Comparison of ENCODE assay signal across 24 cellular contexts in the genomic region with DNA sequence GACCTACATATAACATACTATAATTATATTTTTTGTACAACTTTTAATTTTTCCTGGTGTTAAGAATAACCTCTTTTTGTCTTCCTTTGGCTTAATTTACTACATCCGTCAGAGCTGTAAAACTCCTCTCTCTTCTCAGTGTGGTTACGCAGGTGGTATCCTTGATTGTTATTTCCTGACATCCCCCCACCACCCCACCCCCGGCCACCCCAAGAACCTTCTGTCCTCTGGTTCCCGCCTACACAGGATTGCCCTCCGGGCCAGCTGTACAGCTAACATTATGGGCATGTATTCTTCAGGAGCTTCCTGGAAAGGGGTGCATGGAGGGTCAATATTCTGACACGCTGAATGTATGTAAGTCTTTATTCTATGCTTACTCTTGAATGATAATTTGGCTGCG. TPM values are rescaled to one million over a fixed set of nuclear protein-coding genes. Genes with fewer than 3 reads are reported as not detected.
DNase-seq lines count a peak whose midpoint lies in the region; ATAC-seq and TF ChIP-seq lines count a peak whose summit lies in the region.
"Had no signal": no experiment of that assay in that cellular context is flagged by ENCODE, and none has a peak within 500 bp of the region (broad histone marks: within the 10 kb centered on the region; RNA-seq: fewer than 3 reads in every experiment).

No MANE protein-coding gene starts in this region.

- peak overlapping the region; percentile 74 for H3K27ac Mint-ChIP-seq in activated naive CD8-positive, alpha-beta T cell
- no peak overlapping the region for H3K27ac Mint-ChIP-seq in activated naive CD8-positive, alpha-beta T cell treated with anti-CD3 and anti-CD28 coated beads, Interleukin-2, amount 50 U/mL, for 24 hours
- peak overlapping the region; percentile 66 for H3K27ac Mint-ChIP-seq in activated CD8-positive, alpha-beta T cell treated with anti-CD3 and anti-CD28 coated beads for 36 hours
- H3K27ac Mint-ChIP-seq in Calu3 (ENCODE audit: unreplicated experiment): no peak overlapping the region
- H3K27ac Mint-ChIP-seq: B cell; CD4-positive, CD25-positive, alpha-beta regulatory T cell had no signal

- H3K27me3 Mint-ChIP-seq in activated naive CD8-positive, alpha-beta T cell: no peaks in the 10 kb centered on the region
- peaks cover 3% of the 10 kb centered on the region for H3K27me3 Mint-ChIP-seq in activated naive CD8-positive, alpha-beta T cell treated with anti-CD3 and anti-CD28 coated beads, Interleukin-2, amount 50 U/mL, for 24 hours
- H3K27me3 Mint-ChIP-seq in activated CD8-positive, alpha-beta T cell treated with anti-CD3 and anti-CD28 coated beads for 36 hours: peaks cover 2% of the 10 kb centered on the region
- H3K27me3 Mint-ChIP-seq in Calu3 (ENCODE audit: unreplicated experiment): peaks cover 41% of the 10 kb centered on the region

- H3K9me3 ChIP-seq in KOPT-K1 (ENCODE audit: insufficient read depth, low read length, poor library complexity, severe bottlenecking): no peaks in the 10 kb centered on the region
- H3K9me3 ChIP-seq in thymus (ENCODE audit: control insufficient read depth): no peaks in the 10 kb centered on the region
- H3K9me3 ChIP-seq: Caco-2 had no signal

- H3K27me3 ChIP-seq in thymus (ENCODE audit: control insufficient read depth, insufficient read depth): no peaks in the 10 kb centered on the region

- whole genome bisulfite sequencing in thymus: 8% methylated on average over 7 of the region's 7 CpGs

- no TSS peak for BruUV-seq in Calu3 (replicated peaks; lab: Mats Ljungman, UMichigan)

- POLR2A ChIA-PET in activated CD8-positive, alpha-beta T cell treated with anti-CD3 and anti-CD28 coated beads for 36 hours (lab: Charles Lee): interaction anchor here (5.9 kb wide), 1 partner anchor 13 kb away, joined by 37 read pairs; the partner anchor contains the start of gene ANP32B

- H3K4me3 Mint-ChIP-seq in activated naive CD8-positive, alpha-beta T cell: peak overlapping the region; percentile 59
- H3K4me3 Mint-ChIP-seq in activated naive CD8-positive, alpha-beta T cell treated with anti-CD3 and anti-CD28 coated beads, Interleukin-2, amount 50 U/mL, for 24 hours: no peak overlapping the region
- H3K4me3 Mint-ChIP-seq in activated CD8-positive, alpha-beta T cell treated with anti-CD3 and anti-CD28 coated beads for 36 hours: peak overlapping the region; percentile 50
- H3K4me3 Mint-ChIP-seq in Calu3 (ENCODE audit: low read depth, unreplicated experiment): no peak overlapping the region
- H3K4me3 Mint-ChIP-seq: B cell; CD4-positive, CD25-positive, alpha-beta regulatory T cell had no signal

- H3K4me1 Mint-ChIP-seq in activated naive CD8-positive, alpha-beta T cell (ENCODE audit: low read depth): peaks cover 23% of the 10 kb centered on the region
- H3K4me1 Mint-ChIP-seq in activated naive CD8-positive, alpha-beta T cell treated with anti-CD3 and anti-CD28 coated beads, Interleukin-2, amount 50 U/mL, for 24 hours: peaks cover 8% of the 10 kb centered on the region
- peaks cover 14% of the 10 kb centered on the region for H3K4me1 Mint-ChIP-seq in activated CD8-positive, alpha-beta T cell treated with anti-CD3 and anti-CD28 coated beads for 36 hours (ENCODE audit: low read depth)
- no peaks in the 10 kb centered on the region for H3K4me1 Mint-ChIP-seq in Calu3 (ENCODE audit: low read depth, unreplicated experiment)
- H3K4me1 Mint-ChIP-seq: B cell had no signal

- H3K9me3 Mint-ChIP-seq in activated naive CD8-positive, alpha-beta T cell (ENCODE audit: low read depth): no peaks in the 10 kb centered on the region
- no peaks in the 10 kb centered on the region for H3K9me3 Mint-ChIP-seq in activated naive CD8-positive, alpha-beta T cell treated with anti-CD3 and anti-CD28 coated beads, Interleukin-2, amount 50 U/mL, for 24 hours
- H3K9me3 Mint-ChIP-seq in activated CD8-positive, alpha-beta T cell treated with anti-CD3 and anti-CD28 coated beads for 36 hours: peaks cover under 1% of the 10 kb centered on the region
- H3K9me3 Mint-ChIP-seq in Calu3 (ENCODE audit: low read depth, unreplicated experiment): peaks cover under 1% of the 10 kb centered on the region

- H3K36me3 ChIP-seq in KOPT-K1 (ENCODE audit: insufficient read depth, low read length): no peaks in the 10 kb centered on the region
- H3K36me3 ChIP-seq in thymus (ENCODE audit: control insufficient read depth, insufficient read depth): no peaks in the 10 kb centered on the region

- H3K36me3 Mint-ChIP-seq in activated naive CD8-positive, alpha-beta T cell: peaks cover under 1% of the 10 kb centered on the region
- no peaks in the 10 kb centered on the region for H3K36me3 Mint-ChIP-seq in activated naive CD8-positive, alpha-beta T cell treated with anti-CD3 and anti-CD28 coated beads, Interleukin-2, amount 50 U/mL, for 24 hours (ENCODE audit: low read depth)
- H3K36me3 Mint-ChIP-seq in activated CD8-positive, alpha-beta T cell treated with anti-CD3 and anti-CD28 coated beads for 36 hours (ENCODE audit: low read depth): peaks cover under 1% of the 10 kb centered on the region
- H3K36me3 Mint-ChIP-seq in Calu3 (ENCODE audit: insufficient read depth, unreplicated experiment): no peaks in the 10 kb centered on the region

- DNase-seq in activated naive CD8-positive, alpha-beta T cell treated with anti-CD3 and anti-CD28 coated beads, Interleukin-2, amount 50 U/mL, for 24 hours: no peak
- DNase-seq in activated CD8-positive, alpha-beta T cell treated with anti-CD3 and anti-CD28 coated beads for 36 hours: peak; percentile 26
- DNase-seq in AG08395 (ENCODE audit: low spot score) (no peak), NCI-H1092 treated with DMSO at 0.1 percent for 48 hours (lab: John Stamatoyannopoulos, UW) (no peak), Calu3 (no peak)
- DNase-seq: Caco-2; CD4-positive, CD25-positive, alpha-beta regulatory T cell; Karpas-422; NCI-H1417; NCI-H1694 treated with DMSO at 0.1 percent for 48 hours; NCI-H446; NCI-H526; PC-3; Right ventricle myocardium superior had no signal

- TF ChIP-seq CTCF in activated CD8-positive, alpha-beta T cell treated with anti-CD3 and anti-CD28 coated beads for 36 hours (IDR thresholded peaks at IDR 0.05): no peak
- TF ChIP-seq CTCF in Calu3 (IDR thresholded peaks at IDR 0.05; ENCODE audit: unreplicated experiment): no peak

- H3K4me3 ChIP-seq in thymus (ENCODE audit: low read length): peak overlapping the region; percentile 59

- intact Hi-C loops in activated CD8-positive, alpha-beta T cell treated with anti-CD3 and anti-CD28 coated beads for 36 hours (cut with micrococcal nuclease): no loop called here
- intact Hi-C loops in Calu3 (cut with micrococcal nuclease; ENCODE audit: unreplicated experiment): no loop called here

- ATAC-seq in activated naive CD8-positive, alpha-beta T cell treated with anti-CD3 and anti-CD28 coated beads, Interleukin-2, amount 50 U/mL, for 24 hours: no peak
- peak; percentile 60 for ATAC-seq in activated CD8-positive, alpha-beta T cell treated with anti-CD3 and anti-CD28 coated beads for 36 hours
- ATAC-seq: HCT116, PC-3 had no signal

- peaks cover 5% of the 10 kb centered on the region for H3K4me1 ChIP-seq in thymus (ENCODE audit: control insufficient read depth, insufficient read depth, low read length)
- H3K4me1 ChIP-seq: Caco-2 had no signal

- CTCF ChIA-PET in activated CD8-positive, alpha-beta T cell treated with anti-CD3 and anti-CD28 coated beads for 36 hours (lab: Charles Lee): interaction anchor here (0.9 to 4.9 kb wide), 3 partner anchors 15 to 48 kb away, joined by 3 to 27 read pairs (median 12); partner anchors contain the start of gene TRMO
- CTCF ChIA-PET in Calu3 (lab: Charles Lee): no interaction called here

- peak overlapping the region; percentile 81 for H3K27ac ChIP-seq in KOPT-K1 (ENCODE audit: low read depth, low read length, poor library complexity, severe bottlenecking)
- peak overlapping the region; percentile 76 for H3K27ac ChIP-seq in thymus (ENCODE audit: low read depth)

RNA-seq across cellular contexts. Expression of gene ANP32B, which starts 13.0 kb away (rescaled TPM):
- total RNA-seq in activated CD8-positive, alpha-beta T cell treated with anti-CD3 and anti-CD28 coated beads for 36 hours: 100 to 1,000 TPM; 374 to 389 TPM
- 191 TPM for polyA plus RNA-seq in thymus
- 118 and 135 TPM in 2 replicates for total RNA-seq in Calu3 (2022)

RNA-seq across cellular contexts. Expression of gene HEMGN, which starts 32.1 kb away (rescaled TPM):
- 1 to 10 TPM; 1.2 to 1.4 TPM for total RNA-seq in activated CD8-positive, alpha-beta T cell treated with anti-CD3 and anti-CD28 coated beads for 36 hours
- polyA plus RNA-seq in thymus: 4.1 TPM
- not detected in 2 replicates for total RNA-seq in Calu3 (2022)
- total RNA-seq: B cell, Caco-2, H1, HT1080, MCF 10A, PC-3, Right ventricle myocardium superior, RPMI7951, SK-MEL-5 had no signal
- polyA plus RNA-seq: H1 had no signal

RNA-seq across cellular contexts. Expression of gene TRMO, which starts 47.8 kb away (rescaled TPM):
- 10 to 100 TPM; 12.6 to 13.3 TPM for total RNA-seq in activated CD8-positive, alpha-beta T cell treated with anti-CD3 and anti-CD28 coated beads for 36 hours
- 19.8 TPM for polyA plus RNA-seq in thymus
- total RNA-seq in Calu3 (2022): 4.8 and 5.0 TPM in 2 replicates

Comparison
In these comparisons a context has a peak if more than half of its experiments do, and no peak if none do; other contexts are left out.
1. H3K27ac Mint-ChIP-seq: peak in activated naive CD8-positive, alpha-beta T cell (single experiment) and activated CD8-positive, alpha-beta T cell treated with anti-CD3 and anti-CD28 coated beads for 36 hours (single experiment); none in activated naive CD8-positive, alpha-beta T cell treated with anti-CD3 and anti-CD28 coated beads, Interleukin-2, amount 50 U/mL, for 24 hours (single experiment) and Calu3 (single experiment).
2. H3K4me3 Mint-ChIP-seq: peak in activated naive CD8-positive, alpha-beta T cell (single experiment) and activated CD8-positive, alpha-beta T cell treated with anti-CD3 and anti-CD28 coated beads for 36 hours (single experiment); none in activated naive CD8-positive, alpha-beta T cell treated with anti-CD3 and anti-CD28 coated beads, Interleukin-2, amount 50 U/mL, for 24 hours (single experiment) and Calu3 (single experiment).